2 cellular contexts compared by ENCODE assay signal in genomic region chr7:107982918-107983389, GRCh38.
A peak's percentile ranks its signal among the peaks of the same experiment; 100 is the strongest.
TF ChIP-seq lines count a peak whose summit lies in the region.

No MANE protein-coding gene starts in this region.

TF ChIP-seq in HCT116, 20 proteins besides CTCF, POLR2A, EP300 and RAD21:
- TF ChIP-seq CBX3 (IDR thresholded peaks at IDR 0.05; ENCODE audit: low read depth) = no peak
- no peak for TF ChIP-seq JUND (IDR thresholded peaks at IDR 0.05)
- no peak for TF ChIP-seq YY1 (IDR thresholded peaks at IDR 0.05; ENCODE audit: extremely low read depth, insufficient replicate concordance, low read depth, low read length)
- no peak for TF ChIP-seq ATF3 (IDR thresholded peaks at IDR 0.05)
- TF ChIP-seq ELF1 (IDR thresholded peaks at IDR 0.05; ENCODE audit: borderline replicate concordance, low read depth) = no peak
- TF ChIP-seq, protein P1, sequence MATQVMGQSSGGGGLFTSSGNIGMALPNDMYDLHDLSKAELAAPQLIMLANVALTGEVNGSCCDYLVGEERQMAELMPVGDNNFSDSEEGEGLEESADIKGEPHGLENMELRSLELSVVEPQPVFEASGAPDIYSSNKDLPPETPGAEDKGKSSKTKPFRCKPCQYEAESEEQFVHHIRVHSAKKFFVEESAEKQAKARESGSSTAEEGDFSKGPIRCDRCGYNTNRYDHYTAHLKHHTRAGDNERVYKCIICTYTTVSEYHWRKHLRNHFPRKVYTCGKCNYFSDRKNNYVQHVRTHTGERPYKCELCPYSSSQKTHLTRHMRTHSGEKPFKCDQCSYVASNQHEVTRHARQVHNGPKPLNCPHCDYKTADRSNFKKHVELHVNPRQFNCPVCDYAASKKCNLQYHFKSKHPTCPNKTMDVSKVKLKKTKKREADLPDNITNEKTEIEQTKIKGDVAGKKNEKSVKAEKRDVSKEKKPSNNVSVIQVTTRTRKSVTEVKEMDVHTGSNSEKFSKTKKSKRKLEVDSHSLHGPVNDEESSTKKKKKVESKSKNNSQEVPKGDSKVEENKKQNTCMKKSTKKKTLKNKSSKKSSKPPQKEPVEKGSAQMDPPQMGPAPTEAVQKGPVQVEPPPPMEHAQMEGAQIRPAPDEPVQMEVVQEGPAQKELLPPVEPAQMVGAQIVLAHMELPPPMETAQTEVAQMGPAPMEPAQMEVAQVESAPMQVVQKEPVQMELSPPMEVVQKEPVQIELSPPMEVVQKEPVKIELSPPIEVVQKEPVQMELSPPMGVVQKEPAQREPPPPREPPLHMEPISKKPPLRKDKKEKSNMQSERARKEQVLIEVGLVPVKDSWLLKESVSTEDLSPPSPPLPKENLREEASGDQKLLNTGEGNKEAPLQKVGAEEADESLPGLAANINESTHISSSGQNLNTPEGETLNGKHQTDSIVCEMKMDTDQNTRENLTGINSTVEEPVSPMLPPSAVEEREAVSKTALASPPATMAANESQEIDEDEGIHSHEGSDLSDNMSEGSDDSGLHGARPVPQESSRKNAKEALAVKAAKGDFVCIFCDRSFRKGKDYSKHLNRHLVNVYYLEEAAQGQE (IDR thresholded peaks at IDR 0.05; ENCODE audit: low read depth) = no peak
- TF ChIP-seq MAX (IDR thresholded peaks at IDR 0.05) = no peak
- TF ChIP-seq TCF7L2 (IDR thresholded peaks at IDR 0.05; ENCODE audit: borderline replicate concordance, extremely low read depth, insufficient read depth, insufficient read length) = no peak
- TF ChIP-seq SIN3A (IDR thresholded peaks at IDR 0.05; ENCODE audit: low read depth) = no peak
- no peak for TF ChIP-seq SRF (IDR thresholded peaks at IDR 0.05; ENCODE audit: low read depth)
- no peak for TF ChIP-seq FOSL1 (IDR thresholded peaks at IDR 0.05; ENCODE audit: low read depth)
- no peak for TF ChIP-seq SP1 (IDR thresholded peaks at IDR 0.05; ENCODE audit: low read depth)
- TF ChIP-seq CEBPB (IDR thresholded peaks at IDR 0.05; ENCODE audit: low read depth) = no peak
- TF ChIP-seq ZFX (IDR thresholded peaks at IDR 0.05) = no peak
- no peak for TF ChIP-seq EGR1 (IDR thresholded peaks at IDR 0.05; ENCODE audit: low read depth)
- no peak for TF ChIP-seq POLR2AphosphoS5 (IDR thresholded peaks at IDR 0.05; ENCODE audit: low read depth, low read length)
- TF ChIP-seq ZBTB33 (IDR thresholded peaks at IDR 0.05; ENCODE audit: extremely low read depth, insufficient replicate concordance, low read length) = no peak

TF ChIP-seq in SK-N-SH, 30 proteins besides CTCF, POLR2A, EP300 and RAD21:
- TF ChIP-seq NFIC (IDR thresholded peaks at IDR 0.05; ENCODE audit: borderline replicate concordance) (peak; percentile 72; the same call in 1 of the 2 replicates), POLR2AphosphoS5 (IDR thresholded peaks at IDR 0.05; ENCODE audit: low read depth, low read length) (0 out of 2 replicates have a peak, but pooled peaks have one; percentile 28), CHD2 (IDR thresholded peaks at IDR 0.05; ENCODE audit: low read length, partially characterized antibody) (no peak), JUND (IDR thresholded peaks at IDR 0.05) (0 out of 2 replicates have a peak, but pooled peaks have one; percentile 19), TCF12 (IDR thresholded peaks at IDR 0.05) (peak; percentile 31; the same call in 1 of the 2 replicates)
- TF ChIP-seq, protein P2, sequence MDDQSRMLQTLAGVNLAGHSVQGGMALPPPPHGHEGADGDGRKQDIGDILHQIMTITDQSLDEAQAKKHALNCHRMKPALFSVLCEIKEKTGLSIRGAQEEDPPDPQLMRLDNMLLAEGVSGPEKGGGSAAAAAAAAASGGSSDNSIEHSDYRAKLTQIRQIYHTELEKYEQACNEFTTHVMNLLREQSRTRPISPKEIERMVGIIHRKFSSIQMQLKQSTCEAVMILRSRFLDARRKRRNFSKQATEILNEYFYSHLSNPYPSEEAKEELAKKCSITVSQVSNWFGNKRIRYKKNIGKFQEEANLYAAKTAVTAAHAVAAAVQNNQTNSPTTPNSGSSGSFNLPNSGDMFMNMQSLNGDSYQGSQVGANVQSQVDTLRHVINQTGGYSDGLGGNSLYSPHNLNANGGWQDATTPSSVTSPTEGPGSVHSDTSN (IDR thresholded peaks at IDR 0.05) = peak; percentile 73
TF ChIP-seq in SK-N-SH: peak in this region for 5.
